In the genomic region with DNA sequence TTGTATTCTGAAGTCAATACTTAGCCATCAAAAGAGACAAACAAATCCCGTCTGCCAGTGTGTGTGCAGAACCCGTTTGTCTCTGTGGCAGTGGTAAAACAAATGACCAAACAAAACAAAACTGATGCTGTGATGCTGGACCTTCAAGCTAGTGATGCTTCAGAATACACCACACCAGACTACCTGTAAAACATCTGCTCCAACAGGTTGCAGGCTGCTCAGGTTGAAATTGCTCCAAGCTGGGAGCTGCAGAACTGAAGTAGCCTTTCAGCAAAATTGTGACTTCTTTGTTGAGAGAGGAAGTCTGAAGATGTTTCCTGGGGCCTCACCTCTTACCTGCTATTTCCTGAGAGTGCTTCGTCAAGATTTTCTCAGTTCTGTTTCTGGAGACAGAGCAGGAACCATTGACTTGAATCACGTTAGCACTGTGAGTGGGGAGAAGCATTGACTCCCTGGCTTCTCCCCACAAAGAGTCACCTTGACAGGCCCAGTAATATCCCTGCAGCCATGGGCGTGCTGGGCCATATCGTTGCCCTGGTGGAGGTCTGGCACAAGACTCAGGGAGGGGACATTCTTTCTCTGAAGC, we compare ENCODE assay signal across 10 cellular contexts.
DNase-seq lines count a peak whose midpoint lies in the region; ATAC-seq and TF ChIP-seq lines count a peak whose summit lies in the region.
"Had no signal": no experiment of that assay in that cellular context is flagged by ENCODE, and none has a peak within 500 bp of the region (broad histone marks: within the 10 kb centered on the region; RNA-seq: fewer than 3 reads in every experiment).

No MANE protein-coding gene starts in this region.

- TF ChIP-seq POLR2A in esophagus muscularis mucosa (IDR thresholded peaks at IDR 0.05; ENCODE audit: low read depth), result no peak

- H3K9me3 ChIP-seq in esophagus muscularis mucosa, result no peaks in the 10 kb centered on the region
- H3K9me3 ChIP-seq: prostate gland had no signal

- DNase-seq in GM12865 (ENCODE audit: low read depth) (peak; percentile 66), SIG-M5 treated with dmso at 0.1 percent for 504 hours (lab: John Stamatoyannopoulos, UW; ENCODE audit: unreplicated experiment) (no peak), iPS-NIHi11 (ENCODE audit: low spot score) (no peak), esophagus muscularis mucosa (ENCODE audit: extremely low spot score) (no peak)
- peak; percentile 15 for DNase-seq in central memory CD4-positive, alpha-beta T cell
- DNase-seq: NCI-H524 had no signal

- TF ChIP-seq CTCF in GM12865 (IDR thresholded peaks at IDR 0.05; ENCODE audit: insufficient read depth, low read depth, low read length, missing control alignments), result no peak
- no peak for TF ChIP-seq CTCF in esophagus muscularis mucosa (IDR thresholded peaks at IDR 0.05)

- intact Hi-C loops in esophagus muscularis mucosa (cut with DNase I), result no loop called here

- no peak overlapping the region for H3K27ac ChIP-seq in esophagus muscularis mucosa (replicated peaks in 1 of 4)
- H3K27ac ChIP-seq: prostate gland had no signal

- no peak for TF ChIP-seq EP300 in esophagus muscularis mucosa (IDR thresholded peaks at IDR 0.05)

- H3K36me3 ChIP-seq in esophagus muscularis mucosa, result no peaks in the 10 kb centered on the region
- H3K36me3 ChIP-seq: prostate gland had no signal

- H3K4me3 ChIP-seq in GM12865 (ENCODE audit: low read depth, low read length) (no peak overlapping the region), esophagus muscularis mucosa (no peak overlapping the region)
- H3K4me3 ChIP-seq: prostate gland had no signal

- ATAC-seq in GM19372 (IDR thresholded peaks at IDR 0.05; ENCODE audit: low read depth, unreplicated experiment), result peak; percentile 58
- peak; percentile 75 for ATAC-seq in HG03095 (IDR thresholded peaks at IDR 0.05; ENCODE audit: unreplicated experiment)
- ATAC-seq in HG03469 (IDR thresholded peaks at IDR 0.05; ENCODE audit: unreplicated experiment), result no peak

- 60% methylated on average over 4 of the region's 6 CpGs for WGBS in esophagus muscularis mucosa

- no peaks in the 10 kb centered on the region for H3K27me3 ChIP-seq in esophagus muscularis mucosa

- peaks cover 0 to 19% (median 0%) of the 10 kb centered on the region in 4 donors for H3K4me1 ChIP-seq in esophagus muscularis mucosa
- H3K4me1 ChIP-seq: prostate gland had no signal

Comparison
In these comparisons a context has a peak if more than half of its experiments do, and no peak if none do; other contexts are left out.
1. DNase-seq: peak in GM12865 (single experiment) and central memory CD4-positive, alpha-beta T cell (single experiment); none in SIG-M5 treated with dmso at 0.1 percent for 504 hours (single experiment), iPS-NIHi11 (single experiment) and esophagus muscularis mucosa (single experiment).